In the genomic region with DNA sequence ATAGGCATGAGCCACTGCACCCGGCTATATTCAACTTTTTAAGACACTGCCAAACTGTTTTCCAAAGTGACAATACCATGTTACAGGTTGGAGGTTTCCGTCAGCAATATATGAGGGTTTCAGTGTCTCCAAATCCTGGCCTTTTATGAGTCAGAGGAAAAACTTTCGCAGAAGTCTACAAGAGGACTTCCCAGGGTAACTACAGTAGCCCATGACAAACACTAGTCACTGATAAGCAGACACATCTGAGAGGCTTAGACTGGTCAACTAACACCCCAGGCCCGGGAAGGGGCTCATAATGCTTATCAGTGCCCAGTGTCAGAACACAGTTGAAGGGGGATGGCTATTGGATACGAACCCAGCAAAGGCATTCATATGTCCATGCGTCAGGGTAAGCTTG, we compare ENCODE assay signal across 16 cellular contexts.
A peak's percentile ranks its signal among the peaks of the same experiment; 100 is the strongest.
DNase-seq lines count a peak whose midpoint lies in the region; FAIRE-seq and TF ChIP-seq lines count a peak whose summit lies in the region.
"Had no signal": no experiment of that assay in that cellular context is flagged by ENCODE, and none has a peak within 500 bp of the region (broad histone marks: within the 10 kb centered on the region; RNA-seq: fewer than 3 reads in every experiment).

No MANE protein-coding gene starts in this region.

- H2BK120ac ChIP-seq in mesendoderm (ENCODE audit: low read depth, low read length), result no peak overlapping the region

- no peak overlapping the region for H3K56ac ChIP-seq in mesendoderm (ENCODE audit: low read length)

- peaks cover 62% of the 10 kb centered on the region for H3K79me2 ChIP-seq in mesendoderm (ENCODE audit: control insufficient read depth, insufficient read depth, low read length)

- no peak overlapping the region for H2BK15ac ChIP-seq in mesendoderm (replicated peaks; ENCODE audit: low read depth)

- no peak overlapping the region for H4K5ac ChIP-seq in mesendoderm (ENCODE audit: low read length)

- no peak overlapping the region for H3K23ac ChIP-seq in mesendoderm (ENCODE audit: low read length)

- no peak overlapping the region for H2AK5ac ChIP-seq in mesendoderm (ENCODE audit: low read length)

- H3K4me3 ChIP-seq in bronchial epithelial cell (ENCODE audit: low read depth, low read length) (no peak overlapping the region), mesendoderm (ENCODE audit: low read length) (no peak overlapping the region)
- H3K4me3 ChIP-seq: BLaER1, suprapubic skin had no signal

- TF ChIP-seq CTCF in bronchial epithelial cell (IDR thresholded peaks at IDR 0.05; ENCODE audit: insufficient read depth, low read length, severe bottlenecking), result no peak

- H3K9ac ChIP-seq in mesendoderm (ENCODE audit: low read length), result no peak overlapping the region
- H3K9ac ChIP-seq: BLaER1 had no signal

- H3K4me1 ChIP-seq in mesendoderm (ENCODE audit: control insufficient read depth, low read depth, low read length), result no peaks in the 10 kb centered on the region
- H3K4me1 ChIP-seq: BLaER1, suprapubic skin had no signal

- H3K27me3 ChIP-seq in bronchial epithelial cell (ENCODE audit: control insufficient read depth, insufficient read depth, low read length) (no peaks in the 10 kb centered on the region), mesendoderm (ENCODE audit: insufficient read depth, low read length, poor library complexity) (no peaks in the 10 kb centered on the region)
- H3K27me3 ChIP-seq: BLaER1, suprapubic skin had no signal

- H3K4ac ChIP-seq in mesendoderm (ENCODE audit: low read depth, low read length), result no peak overlapping the region

- H3K36me3 ChIP-seq in bronchial epithelial cell (ENCODE audit: control insufficient read depth, insufficient read depth, low read length) (no peaks in the 10 kb centered on the region), mesendoderm (ENCODE audit: control insufficient read depth, insufficient read depth, low read length) (no peaks in the 10 kb centered on the region)
- H3K36me3 ChIP-seq: BLaER1, suprapubic skin had no signal

- H3K27ac ChIP-seq in mesendoderm (ENCODE audit: low read depth, low read length), result no peak overlapping the region
- H3K27ac ChIP-seq: BLaER1, suprapubic skin had no signal

- no peak overlapping the region for H3K4me2 ChIP-seq in mesendoderm (ENCODE audit: low read length)
- H3K4me2 ChIP-seq: BLaER1 had no signal

- H3K18ac ChIP-seq in mesendoderm (ENCODE audit: low read length), result no peak overlapping the region

- H2BK5ac ChIP-seq in mesendoderm (ENCODE audit: low read length), result no peak overlapping the region

- peak; percentile 29 for DNase-seq in AG08396 (ENCODE audit: low spot score)
- peak; percentile 44 for DNase-seq in LHCN-M2 (ENCODE audit: low read depth)
- DNase-seq in bronchial epithelial cell (ENCODE audit: low read depth), result peak; percentile 39
- peak; percentile 93 for DNase-seq in mesendoderm
- DNase-seq in mucosa of gallbladder (ENCODE audit: low spot score), result no peak
- no peak for DNase-seq in hypothalamus (lab: John Stamatoyannopoulos, UW)
- no peak for DNase-seq in frontal cortex (ENCODE audit: low spot score in 2 of 2)
- DNase-seq in activated CD4-positive, CD25-positive, alpha-beta regulatory T cell (lab: John Stamatoyannopoulos, UW), result no peak
- DNase-seq: activated CD4-positive, alpha-beta T cell treated with anti-CD3 and anti-CD28 coated beads, Interleukin-2, amount 50 U/mL, for 1 hour; activated naive CD4-positive, alpha-beta T cell treated with Interleukin-2 at 50 U/mL for 16 hours; effector CD8-positive, alpha-beta T cell; NCI-H1436; NCI-H774; retina had no signal

- no CpG with 5 or more reads among the region's 6 CpGs for WGBS in mesendoderm (ENCODE audit: extremely low coverage, insufficient coverage, low lambda C conversion rate)

- FAIRE-seq in bronchial epithelial cell (lab: Jason Lieb, UNC), result no peak
- no peak for FAIRE-seq in frontal cortex (lab: Jason Lieb, UNC)

- no peak overlapping the region for H4K8ac ChIP-seq in mesendoderm (ENCODE audit: low read depth, low read length)

- H3K79me1 ChIP-seq in mesendoderm (ENCODE audit: low read length), result peaks cover 4% of the 10 kb centered on the region

Comparison
In these comparisons a context has a peak if more than half of its experiments do, and no peak if none do; other contexts are left out.
1. DNase-seq: peak in AG08396 (single experiment), LHCN-M2 (single experiment), bronchial epithelial cell (single experiment) and mesendoderm (single experiment); none in mucosa of gallbladder (single experiment), hypothalamus (0 of 51), frontal cortex (0 of 2) and activated CD4-positive, CD25-positive, alpha-beta regulatory T cell (0 of 4).